In genomic region chr1:243483084-243483845, GRCh38 we compare ENCODE assay signal across 8 cellular contexts.
A peak's percentile ranks its signal among the peaks of the same experiment; 100 is the strongest.
DNase-seq lines count a peak whose midpoint lies in the region; ATAC-seq, FAIRE-seq and TF ChIP-seq lines count a peak whose summit lies in the region.

No MANE protein-coding gene starts in this region.

- H3K27me3 ChIP-seq in Caco-2 (replicated peaks; ENCODE audit: control insufficient read depth, insufficient read depth, low read length) (no peaks in the 10 kb centered on the region), esophagus muscularis mucosa (no peaks in the 10 kb centered on the region), neuronal stem cell (ENCODE audit: control insufficient read depth in 3 of 3, insufficient read depth in 3 of 3, low read depth in 1 of 3, low read length in 3 of 3) (no peaks in the 10 kb centered on the region)

- H3K4ac ChIP-seq in neuronal stem cell (ENCODE audit: low read length): peak overlapping the region; percentile 31

- no peaks in the 10 kb centered on the region for H3K27me3 Mint-ChIP-seq in Caco-2 (ENCODE audit: insufficient read depth, unreplicated experiment)
- peaks cover 7% of the 10 kb centered on the region for H3K27me3 Mint-ChIP-seq in T-helper 2 cell treated with Interferon-gamma antibody and Interleukin-4, amounts not matched to agents 5 μg/mL and 100 μg/mL, for 36 hours (ENCODE audit: low read depth)

- TF ChIP-seq CTCF in Caco-2 (IDR thresholded peaks at IDR 0.05; ENCODE audit: insufficient read depth in 1 of 2, low read depth in 1 of 2, low read length in 1 of 2, severe bottlenecking in 1 of 2, unreplicated experiment in 1 of 2): no peak
- TF ChIP-seq CTCF in esophagus muscularis mucosa (IDR thresholded peaks at IDR 0.05): peak; percentile 35 to 49 (median 41)

- H4K8ac ChIP-seq in neuronal stem cell (ENCODE audit: low read depth, low read length): peak overlapping the region; percentile 95

- H3K27ac ChIP-seq in esophagus muscularis mucosa (replicated peaks in 1 of 4) (peak overlapping the region in 2 of 4 donors; percentile 17 to 39), neuronal stem cell (replicated peaks; ENCODE audit: low read length) (peak overlapping the region; percentile 17)

- peak overlapping the region; percentile 76 for H4K91ac ChIP-seq in neuronal stem cell (ENCODE audit: low read depth, low read length, poor library complexity)

- peak overlapping the region; percentile 15 for H3K27ac Mint-ChIP-seq in Caco-2 (ENCODE audit: unreplicated experiment)
- no peak overlapping the region for H3K27ac Mint-ChIP-seq in T-helper 2 cell treated with Interferon-gamma antibody and Interleukin-4, amounts not matched to agents 5 μg/mL and 100 μg/mL, for 36 hours

- no peaks in the 10 kb centered on the region for H3K4me1 ChIP-seq in Caco-2
- H3K4me1 ChIP-seq in esophagus muscularis mucosa: peaks cover 7 to 22% (median 17%) of the 10 kb centered on the region in 4 donors
- peaks cover 0 to 20% of the 10 kb centered on the region in 2 donors for H3K4me1 ChIP-seq in neuronal stem cell (ENCODE audit: control insufficient read depth in 2 of 2, insufficient read depth in 1 of 2, low read depth in 1 of 2, low read length in 2 of 2)

- peak overlapping the region; percentile 41 for H3K14ac ChIP-seq in neuronal stem cell (ENCODE audit: low read length)

- no TSS peak for BruUV-seq in Caco-2 (replicated peaks; lab: Mats Ljungman, UMichigan)

- DNase-seq in Caco-2 (no peak), esophagus muscularis mucosa (ENCODE audit: extremely low spot score) (no peak), neuronal stem cell (ENCODE audit: low spot score) (peak; percentile 33), MV-4-11 (lab: John Stamatoyannopoulos, UW) (no peak), GM12892 (ENCODE audit: insufficient read length) (no peak), GM12891 (ENCODE audit: insufficient read length, low spot score) (no peak)
- DNase-seq in T-helper 2 cell treated with Interferon-gamma antibody and Interleukin-4, amounts not matched to agents 5 μg/mL and 100 μg/mL, for 36 hours (ENCODE audit: low spot score): no peak

- CTCF ChIA-PET in Caco-2 (lab: Charles Lee): no interaction called here

- H3K18ac ChIP-seq in neuronal stem cell (ENCODE audit: low read length): peak overlapping the region; percentile 98

- H3K9me3 ChIP-seq in Caco-2 (no peaks in the 10 kb centered on the region), esophagus muscularis mucosa (no peaks in the 10 kb centered on the region), neuronal stem cell (replicated peaks in 1 of 2; ENCODE audit: control insufficient read depth in 2 of 2, insufficient read depth in 1 of 2, low read depth in 1 of 2, low read length in 2 of 2) (peaks cover 2 to 3% of the 10 kb centered on the region in 2 donors)

- no peak for TF ChIP-seq EP300 in esophagus muscularis mucosa (IDR thresholded peaks at IDR 0.05)

- peak overlapping the region; percentile 10 for H2AK5ac ChIP-seq in neuronal stem cell (ENCODE audit: low read depth, low read length)

- ATAC-seq in HG02642 (IDR thresholded peaks at IDR 0.05; ENCODE audit: poor library complexity, unreplicated experiment): no peak

- peak overlapping the region; percentile 82 for H3K4me2 ChIP-seq in neuronal stem cell (ENCODE audit: insufficient read depth, low read length, poor library complexity, severe bottlenecking)

- no peak overlapping the region for H3K4me3 Mint-ChIP-seq in Caco-2 (ENCODE audit: unreplicated experiment)
- H3K4me3 Mint-ChIP-seq in T-helper 2 cell treated with Interferon-gamma antibody and Interleukin-4, amounts not matched to agents 5 μg/mL and 100 μg/mL, for 36 hours: peak overlapping the region; percentile 68

- H3K36me3 ChIP-seq in Caco-2 (ENCODE audit: control insufficient read depth, insufficient read depth, low read length) (no peaks in the 10 kb centered on the region), esophagus muscularis mucosa (no peaks in the 10 kb centered on the region), neuronal stem cell (replicated peaks in 1 of 2; ENCODE audit: control insufficient read depth in 2 of 2, insufficient read depth in 2 of 2, low read length in 2 of 2) (no peaks in the 10 kb centered on the region)

- POLR2A ChIA-PET in Caco-2 (lab: Charles Lee): no interaction called here

- H3K4me3 ChIP-seq in Caco-2 (ENCODE audit: low read depth, low read length) (no peak overlapping the region), esophagus muscularis mucosa (peak overlapping the region; percentile 53 to 58 (median 57)), neuronal stem cell (ENCODE audit: low read length in 2 of 2) (peak overlapping the region in 1 of 2 donors; percentile 70)

- H2BK5ac ChIP-seq in neuronal stem cell (ENCODE audit: low read length): peak overlapping the region; percentile 94

- intact Hi-C loops in Caco-2 (cut with micrococcal nuclease; ENCODE audit: unreplicated experiment): no loop called here
- intact Hi-C loops in esophagus muscularis mucosa (cut with DNase I): no loop called here

- H3K23ac ChIP-seq in neuronal stem cell (ENCODE audit: low read depth, low read length, poor library complexity): peak overlapping the region; percentile 74

- TF ChIP-seq POLR2A in esophagus muscularis mucosa (IDR thresholded peaks at IDR 0.05; ENCODE audit: low read depth) (no peak), GM12892 (IDR thresholded peaks at IDR 0.05; ENCODE audit: low read depth, low read length) (no peak), GM12891 (IDR thresholded peaks at IDR 0.05; ENCODE audit: low read depth, low read length) (no peak)

- H3K36me3 Mint-ChIP-seq in Caco-2 (ENCODE audit: insufficient read depth, unreplicated experiment): no peaks in the 10 kb centered on the region
- H3K36me3 Mint-ChIP-seq in T-helper 2 cell treated with Interferon-gamma antibody and Interleukin-4, amounts not matched to agents 5 μg/mL and 100 μg/mL, for 36 hours (ENCODE audit: low read depth): peaks cover 3% of the 10 kb centered on the region

- WGBS in esophagus muscularis mucosa: 26% methylated on average over 31 of the region's 62 CpGs
- WGBS in neuronal stem cell (ENCODE audit: extremely low coverage in 2 of 2, insufficient read length in 2 of 2, insufficient replicate concordance in 1 of 2), 2 donors: no CpG with 5 or more reads among the region's 62 CpGs

- H3K79me1 ChIP-seq in neuronal stem cell (ENCODE audit: low read depth, low read length): no peaks in the 10 kb centered on the region

- H3K4me1 Mint-ChIP-seq in Caco-2 (ENCODE audit: low read depth, unreplicated experiment): no peaks in the 10 kb centered on the region
- peaks cover 15% of the 10 kb centered on the region for H3K4me1 Mint-ChIP-seq in T-helper 2 cell treated with Interferon-gamma antibody and Interleukin-4, amounts not matched to agents 5 μg/mL and 100 μg/mL, for 36 hours (ENCODE audit: low read depth)

- peak overlapping the region; percentile 71 for H2BK15ac ChIP-seq in neuronal stem cell (ENCODE audit: low read length)

- no peak overlapping the region for H2AFZ ChIP-seq in neuronal stem cell (ENCODE audit: low read length)

- no peak overlapping the region for H2BK12ac ChIP-seq in neuronal stem cell (ENCODE audit: low read length)

- peak overlapping the region; percentile 88 for H2BK120ac ChIP-seq in neuronal stem cell (ENCODE audit: low read depth, low read length)

- H3K9ac ChIP-seq in neuronal stem cell (ENCODE audit: low read depth, low read length, poor library complexity): peak overlapping the region; percentile 70

- H3K9me3 Mint-ChIP-seq in Caco-2 (ENCODE audit: unreplicated experiment): peaks cover 10% of the 10 kb centered on the region
- H3K9me3 Mint-ChIP-seq in T-helper 2 cell treated with Interferon-gamma antibody and Interleukin-4, amounts not matched to agents 5 μg/mL and 100 μg/mL, for 36 hours: no peaks in the 10 kb centered on the region

- FAIRE-seq in GM12892 (lab: Jason Lieb, UNC) (no peak), GM12891 (lab: Jason Lieb, UNC) (no peak)

TF ChIP-seq in GM12891, 5 proteins besides CTCF, POLR2A, EP300 and RAD21:
- no peak for TF ChIP-seq POLR2AphosphoS5 (IDR thresholded peaks at IDR 0.05; ENCODE audit: low read depth, low read length)
- TF ChIP-seq POU2F2 (IDR thresholded peaks at IDR 0.05; ENCODE audit: low read depth, low read length): no peak

Comparison
In these comparisons a context has a peak if more than half of its experiments do, and no peak if none do; other contexts are left out.
1. CTCF ChIP-seq: peak in esophagus muscularis mucosa (3 of 3); none in Caco-2 (0 of 2).